Comparison of ENCODE assay signal across 26 cellular contexts in genomic region chr3:193645806-193646205, GRCh38. TPM values are rescaled to one million over a fixed set of nuclear protein-coding genes. Genes with fewer than 3 reads are reported as not detected.
DNase-seq lines count a peak whose midpoint lies in the region; ATAC-seq and TF ChIP-seq lines count a peak whose summit lies in the region.
"Had no signal": no experiment of that assay in that cellular context is flagged by ENCODE, and none has a peak within 500 bp of the region (broad histone marks: within the 10 kb centered on the region; RNA-seq: fewer than 3 reads in every experiment).

No MANE protein-coding gene starts in this region.

- no peak for TF ChIP-seq POLR2A in thyroid gland (IDR thresholded peaks at IDR 0.05)

- TF ChIP-seq CTCF in right atrium auricular region (IDR thresholded peaks at IDR 0.05): no peak
- no peak for TF ChIP-seq CTCF in endothelial cell (IDR thresholded peaks at IDR 0.05; ENCODE audit: unreplicated experiment)
- no peak for TF ChIP-seq CTCF in omental fat pad (IDR thresholded peaks at IDR 0.05)
- TF ChIP-seq CTCF in thyroid gland (IDR thresholded peaks at IDR 0.05): no peak

- no peaks in the 10 kb centered on the region for H3K27me3 Mint-ChIP-seq in endothelial cell (ENCODE audit: unreplicated experiment)
- H3K27me3 Mint-ChIP-seq: CD4-positive, alpha-beta memory T cell; CD4-positive, CD25-positive, alpha-beta regulatory T cell; CD8-positive, alpha-beta memory T cell had no signal

- no peaks in the 10 kb centered on the region for H3K9me3 Mint-ChIP-seq in endothelial cell (ENCODE audit: unreplicated experiment)
- H3K9me3 Mint-ChIP-seq: CD14-positive monocyte; CD4-positive, alpha-beta memory T cell; CD4-positive, CD25-positive, alpha-beta regulatory T cell; CD8-positive, alpha-beta memory T cell had no signal

- H3K27me3 ChIP-seq in right atrium auricular region (no peaks in the 10 kb centered on the region), stomach smooth muscle (ENCODE audit: control insufficient read depth in 1 of 2, insufficient read depth in 2 of 2, low read length in 2 of 2) (no peaks in the 10 kb centered on the region), thyroid gland (no peaks in the 10 kb centered on the region)
- H3K27me3 ChIP-seq: BE2C, BLaER1 had no signal

- WGBS in thyroid gland, 2 donors: 76 to 87% methylated on average over 6 of the region's 6 CpGs

- H3K4me1 ChIP-seq in right atrium auricular region: no peaks in the 10 kb centered on the region
- H3K4me1 ChIP-seq in stomach smooth muscle (ENCODE audit: control insufficient read depth, insufficient read depth, low read length): peaks cover 12% of the 10 kb centered on the region
- peaks cover 10 to 11% of the 10 kb centered on the region in 2 donors for H3K4me1 ChIP-seq in thyroid gland
- H3K4me1 ChIP-seq: A549, BE2C, BLaER1 had no signal

- H3K9me3 ChIP-seq in right atrium auricular region (no peaks in the 10 kb centered on the region), stomach smooth muscle (ENCODE audit: control insufficient read depth in 2 of 2, low read length in 2 of 2) (no peaks in the 10 kb centered on the region), thyroid gland (no peaks in the 10 kb centered on the region)
- H3K9me3 ChIP-seq: A549, BE2C, BLaER1 had no signal

- H3K27ac Mint-ChIP-seq in endothelial cell (ENCODE audit: unreplicated experiment): peak overlapping the region; percentile 5
- H3K27ac Mint-ChIP-seq: CD14-positive monocyte; CD4-positive, alpha-beta memory T cell; CD8-positive, alpha-beta memory T cell had no signal

- no peak overlapping the region for H3K4me3 Mint-ChIP-seq in endothelial cell (ENCODE audit: unreplicated experiment)
- H3K4me3 Mint-ChIP-seq: CD14-positive monocyte; CD4-positive, alpha-beta memory T cell; CD4-positive, CD25-positive, alpha-beta regulatory T cell; CD8-positive, alpha-beta memory T cell had no signal

- ATAC-seq in Right ventricle myocardium superior (ENCODE audit: poor library complexity): peak; percentile 59
- no peak for ATAC-seq in omental fat pad (ENCODE audit: low FRiP score)
- ATAC-seq: A549, GM12878 had no signal

- no peak overlapping the region for H3K9ac ChIP-seq in stomach smooth muscle (ENCODE audit: low read length in 2 of 2)
- H3K9ac ChIP-seq: BLaER1 had no signal

- H3K27ac ChIP-seq in right atrium auricular region (no peak overlapping the region), stomach smooth muscle (ENCODE audit: low read length) (peak overlapping the region; percentile 81), thyroid gland (no peak overlapping the region)
- H3K27ac ChIP-seq: 22Rv1, A549, BLaER1 had no signal

- H3K4me1 Mint-ChIP-seq in endothelial cell (ENCODE audit: unreplicated experiment): peaks cover 6% of the 10 kb centered on the region
- H3K4me1 Mint-ChIP-seq: CD14-positive monocyte; CD4-positive, alpha-beta memory T cell; CD8-positive, alpha-beta memory T cell had no signal

- H3K36me3 ChIP-seq in right atrium auricular region (peaks cover 48% of the 10 kb centered on the region), stomach smooth muscle (ENCODE audit: control insufficient read depth in 2 of 2, insufficient read depth in 2 of 2, low read length in 2 of 2) (peaks cover 7 to 14% of the 10 kb centered on the region in 2 donors), thyroid gland (peaks cover 8 to 13% of the 10 kb centered on the region in 2 donors)

- DNase-seq in Right ventricle myocardium superior (no peak), right atrium auricular region (ENCODE audit: low spot score) (no peak), Ammon's horn (ENCODE audit: low spot score) (peak; percentile 26), endothelial cell (ENCODE audit: low spot score) (no peak), omental fat pad (ENCODE audit: low spot score) (no peak), thyroid gland (no peak)
- DNase-seq: AML-193; BE2C; C1 segment of cervical spinal cord; CD4-positive, alpha-beta memory T cell; CD4-positive, CD25-positive, alpha-beta regulatory T cell; CD8-positive, alpha-beta memory T cell; COR-L47; DMS 273 treated with DMSO at 0.1 percent for 48 hours; DMS153; DMS53; DMS79; DND-41; EL; GDM1 had no signal

- H3K36me3 Mint-ChIP-seq in endothelial cell (ENCODE audit: low read depth, unreplicated experiment): peaks cover 8% of the 10 kb centered on the region

- H3K4me3 ChIP-seq in right atrium auricular region (no peak overlapping the region), stomach smooth muscle (ENCODE audit: low read length in 2 of 2) (no peak overlapping the region), thyroid gland (replicated peaks in 1 of 3) (no peak overlapping the region)
- H3K4me3 ChIP-seq: A549, BLaER1, GM12878 had no signal

- intact Hi-C loops in Right ventricle myocardium superior (cut with DNase I): no loop called here
- intact Hi-C loops in thyroid gland (cut with DNase I): no loop called here

RNA-seq across cellular contexts. Expression of gene OPA1, which starts 52.8 kb away (rescaled TPM):
- total RNA-seq in Right ventricle myocardium superior (105 TPM), right atrium auricular region (10 to 100 TPM; 36.4 to 71.6 TPM), endothelial cell (ENCODE audit: unreplicated experiment) (67.2 TPM), omental fat pad (10 to 100 TPM; 40.3 to 64.1 (median 41.9) TPM), thyroid gland (10 to 100 TPM; 45.3 to 78.8 (median 48.7) TPM)
